ENCODE assay signal across 10 cellular contexts in the genomic region with DNA sequence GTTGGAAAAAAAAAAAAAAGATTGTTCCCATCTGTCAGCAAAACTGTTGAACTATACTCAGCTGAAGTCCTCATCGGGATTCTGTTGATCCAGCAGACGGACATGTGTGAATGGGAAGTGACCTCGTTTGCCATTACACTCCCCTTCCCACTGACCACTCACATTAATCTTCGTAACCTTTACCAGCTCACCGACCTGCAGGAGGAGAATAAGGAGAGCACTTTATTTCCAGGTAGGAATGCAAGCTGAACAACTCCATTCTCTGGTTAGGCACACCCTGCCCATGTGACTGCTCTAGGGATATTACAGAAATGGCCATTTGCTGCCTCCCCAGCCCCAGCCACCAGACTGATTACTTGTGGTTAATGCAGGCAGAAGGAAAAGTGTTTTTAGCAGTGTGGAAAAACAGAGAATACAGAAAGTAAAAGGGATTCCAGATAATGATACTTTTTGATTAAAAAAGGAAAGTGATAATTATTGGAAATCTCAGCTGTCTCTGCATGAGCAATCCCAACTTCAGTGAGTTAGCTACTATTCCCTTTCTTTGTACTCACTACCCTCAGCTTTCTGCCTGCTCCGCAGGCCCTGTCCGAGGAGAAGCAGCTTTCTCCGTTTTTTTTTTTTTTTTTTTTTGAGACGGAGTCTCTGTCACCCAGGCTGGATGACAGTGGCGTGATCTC. TPM values are rescaled to one million over a fixed set of nuclear protein-coding genes. Genes with fewer than 3 reads are reported as not detected.
DNase-seq lines count a peak whose midpoint lies in the region; ATAC-seq, FAIRE-seq and TF ChIP-seq lines count a peak whose summit lies in the region.
"Had no signal": no experiment of that assay in that cellular context is flagged by ENCODE, and none has a peak within 500 bp of the region (broad histone marks: within the 10 kb centered on the region; RNA-seq: fewer than 3 reads in every experiment).

No MANE protein-coding gene starts in this region.

- no peak overlapping the region for H3K4me3 Mint-ChIP-seq in activated CD8-positive, alpha-beta memory T cell treated with anti-CD3 and anti-CD28 coated beads, Interleukin-2, amount 10 ng/mL, durations not matched to agents 7 days and 5 days
- H3K4me3 Mint-ChIP-seq in brain: peak overlapping the region in 1 of 5 experiments; percentile 1
- no peak overlapping the region for H3K4me3 Mint-ChIP-seq in activated CD4-positive, alpha-beta T cell treated with anti-CD3 and anti-CD28 coated beads, Interleukin-2, amount 10 ng/mL, durations not matched to agents 24 days and 14 days

- H3K9me3 Mint-ChIP-seq in activated CD8-positive, alpha-beta memory T cell treated with anti-CD3 and anti-CD28 coated beads, Interleukin-2, amount 10 ng/mL, durations not matched to agents 7 days and 5 days (ENCODE audit: low read depth): no peaks in the 10 kb centered on the region
- H3K9me3 Mint-ChIP-seq in brain: no peaks in the 10 kb centered on the region
- H3K9me3 Mint-ChIP-seq in activated CD4-positive, alpha-beta T cell treated with anti-CD3 and anti-CD28 coated beads, Interleukin-2, amount 10 ng/mL, durations not matched to agents 24 days and 14 days: no peaks in the 10 kb centered on the region

- peaks cover 33% of the 10 kb centered on the region for H3K36me3 Mint-ChIP-seq in activated CD8-positive, alpha-beta memory T cell treated with anti-CD3 and anti-CD28 coated beads, Interleukin-2, amount 10 ng/mL, durations not matched to agents 7 days and 5 days
- H3K36me3 Mint-ChIP-seq in brain: peaks cover 67% of the 10 kb centered on the region
- H3K36me3 Mint-ChIP-seq in activated CD4-positive, alpha-beta T cell treated with anti-CD3 and anti-CD28 coated beads, Interleukin-2, amount 10 ng/mL, durations not matched to agents 24 days and 14 days (ENCODE audit: low read depth): peaks cover 36% of the 10 kb centered on the region

- peak overlapping the region; percentile 62 for H3K27ac ChIP-seq in keratinocyte (ENCODE audit: control insufficient read depth, insufficient read depth, low read length)
- peak overlapping the region; percentile 19 to 77 for H3K27ac ChIP-seq in thoracic aorta

- no peaks in the 10 kb centered on the region for H3K27me3 ChIP-seq in keratinocyte (ENCODE audit: control insufficient read depth, extremely low read depth, insufficient read depth, low read length)
- no peaks in the 10 kb centered on the region for H3K27me3 ChIP-seq in thoracic aorta (replicated peaks; ENCODE audit: insufficient read depth)

- H3K4me1 ChIP-seq in keratinocyte (ENCODE audit: control insufficient read depth, extremely low read depth, insufficient read depth, low read length): peaks cover 18% of the 10 kb centered on the region
- H3K4me1 ChIP-seq in thoracic aorta (ENCODE audit: control insufficient read depth in 1 of 2, low read depth in 2 of 2): peaks cover 13 to 23% of the 10 kb centered on the region in 2 donors

- H3K4me1 Mint-ChIP-seq in activated CD8-positive, alpha-beta memory T cell treated with anti-CD3 and anti-CD28 coated beads, Interleukin-2, amount 10 ng/mL, durations not matched to agents 7 days and 5 days: peaks cover 2% of the 10 kb centered on the region
- peaks cover 16% of the 10 kb centered on the region for H3K4me1 Mint-ChIP-seq in brain
- H3K4me1 Mint-ChIP-seq in activated CD4-positive, alpha-beta T cell treated with anti-CD3 and anti-CD28 coated beads, Interleukin-2, amount 10 ng/mL, durations not matched to agents 24 days and 14 days: peaks cover 16% of the 10 kb centered on the region

- H3K4me2 ChIP-seq in keratinocyte (ENCODE audit: control insufficient read depth, extremely low read depth, insufficient read depth, low read depth, low read length): peak overlapping the region; percentile 36

- peaks cover 15 to 31% of the 10 kb centered on the region in 2 experiments for H3K36me3 ChIP-seq in keratinocyte (ENCODE audit: control insufficient read depth in 2 of 2, extremely low read depth in 1 of 2, insufficient read depth in 2 of 2, low read length in 2 of 2)
- H3K36me3 ChIP-seq in thoracic aorta: peaks cover 9% of the 10 kb centered on the region

- intact Hi-C loops in activated CD4-positive, alpha-beta T cell treated with anti-CD3 and anti-CD28 coated beads, Interleukin-2, amount 10 ng/mL, durations not matched to agents 24 days and 14 days (cut with micrococcal nuclease): no loop called here

- H2AFZ ChIP-seq in keratinocyte (ENCODE audit: control insufficient read depth, low read length): no peak overlapping the region

- peaks cover 3% of the 10 kb centered on the region for H3K9me1 ChIP-seq in keratinocyte (ENCODE audit: control insufficient read depth, extremely low read depth, insufficient read depth, low read length)

- dilution Hi-C loops in keratinocyte (cut with MboI; ENCODE audit: extremely low pct_ligation_motif_present, low sequenced_read_pairs): no loop called here

- ATAC-seq in activated CD8-positive, alpha-beta memory T cell treated with anti-CD3 and anti-CD28 coated beads, Interleukin-2, amount 10 ng/mL, durations not matched to agents 7 days and 5 days: no peak
- ATAC-seq in thoracic aorta (ENCODE audit: insufficient number of reproducible peaks, low FRiP score, low read depth): no peak
- ATAC-seq in GM18502 (IDR thresholded peaks at IDR 0.05; ENCODE audit: poor library complexity, unreplicated experiment): no peak
- no peak for ATAC-seq in GM18907 (IDR thresholded peaks at IDR 0.05; ENCODE audit: unreplicated experiment)

- H3K9me3 ChIP-seq in keratinocyte (ENCODE audit: control insufficient read depth, low read depth, low read length) (no peaks in the 10 kb centered on the region), thoracic aorta (no peaks in the 10 kb centered on the region)

- TF ChIP-seq CTCF in brain (conservative IDR thresholded peaks at IDR 0.05) (no peak), keratinocyte (optimal IDR thresholded peaks at IDR 0.05 in 1 of 3, IDR thresholded peaks at IDR 0.05 in 1 of 3, conservative IDR thresholded peaks at IDR 0.05 in 1 of 3; ENCODE audit: extremely low read depth in 1 of 3, insufficient read depth in 2 of 3, low read length in 3 of 3) (no peak), thoracic aorta (IDR thresholded peaks at IDR 0.05) (no peak)

- FAIRE-seq in keratinocyte (lab: Jason Lieb, UNC): no peak

- CTCF ChIA-PET in activated CD8-positive, alpha-beta memory T cell treated with anti-CD3 and anti-CD28 coated beads, Interleukin-2, amount 10 ng/mL, durations not matched to agents 7 days and 5 days (lab: Charles Lee): interaction anchor here (0.7 to 1.5 kb wide), 3 partner anchors 58 to 207 kb away, joined by 3 read pairs; no protein-coding TSS in a partner anchor

- H4K20me1 ChIP-seq in keratinocyte (ENCODE audit: control insufficient read depth, extremely low read depth, insufficient read depth, low read length): peaks cover 12% of the 10 kb centered on the region

- DNase-seq in activated CD8-positive, alpha-beta memory T cell treated with anti-CD3 and anti-CD28 coated beads, Interleukin-2, amount 10 ng/mL, durations not matched to agents 7 days and 5 days: no peak
- no peak for DNase-seq in activated CD8-positive, alpha-beta memory T cell treated with anti-CD3 and anti-CD28 coated beads, Interleukin-2, amount 50 U/mL, for 4 hours
- DNase-seq in keratinocyte (ENCODE audit: low read depth, low spot score) (no peak), thoracic aorta (ENCODE audit: low spot score) (no peak)
- no peak for DNase-seq in activated CD4-positive, alpha-beta T cell treated with anti-CD3 and anti-CD28 coated beads, Interleukin-2, amount 10 ng/mL, durations not matched to agents 24 days and 14 days
- DNase-seq: glutamatergic neuron, NCI-H1436 had no signal

- peaks cover 57% of the 10 kb centered on the region for H3K79me2 ChIP-seq in keratinocyte (ENCODE audit: control insufficient read depth, insufficient read depth, low read length)

- H3K4me3 ChIP-seq in keratinocyte (ENCODE audit: control insufficient read depth in 2 of 3, extremely low read depth in 1 of 3, insufficient read depth in 2 of 3, low read depth in 1 of 3, low read length in 3 of 3): no peak overlapping the region
- no peak overlapping the region for H3K4me3 ChIP-seq in thoracic aorta

- peak overlapping the region; percentile 42 for H3K27ac Mint-ChIP-seq in activated CD8-positive, alpha-beta memory T cell treated with anti-CD3 and anti-CD28 coated beads, Interleukin-2, amount 10 ng/mL, durations not matched to agents 7 days and 5 days
- H3K27ac Mint-ChIP-seq in brain: peak overlapping the region in 3 of 5 experiments; percentile 36 to 86 (median 68)
- no peak overlapping the region for H3K27ac Mint-ChIP-seq in activated CD4-positive, alpha-beta T cell treated with anti-CD3 and anti-CD28 coated beads, Interleukin-2, amount 10 ng/mL, durations not matched to agents 24 days and 14 days

- H3K9ac ChIP-seq in keratinocyte (ENCODE audit: control insufficient read depth, extremely low read depth, insufficient read depth, low read length): no peak overlapping the region

- no peaks in the 10 kb centered on the region for H3K27me3 Mint-ChIP-seq in activated CD8-positive, alpha-beta memory T cell treated with anti-CD3 and anti-CD28 coated beads, Interleukin-2, amount 10 ng/mL, durations not matched to agents 7 days and 5 days
- H3K27me3 Mint-ChIP-seq in brain: no peaks in the 10 kb centered on the region
- H3K27me3 Mint-ChIP-seq in activated CD4-positive, alpha-beta T cell treated with anti-CD3 and anti-CD28 coated beads, Interleukin-2, amount 10 ng/mL, durations not matched to agents 24 days and 14 days: no peaks in the 10 kb centered on the region

RNA-seq across cellular contexts. Expression of a gene that starts 23.6 kb away (rescaled TPM):
- 100 to 1,000 TPM; 341 to 452 TPM for total RNA-seq in activated CD8-positive, alpha-beta memory T cell treated with anti-CD3 and anti-CD28 coated beads, Interleukin-2, amount 10 ng/mL, durations not matched to agents 7 days and 5 days
- 1,200 TPM for polyA plus RNA-seq in brain (ENCODE audit: insufficient read depth, low read depth, low replicate concordance)
- 468 to 1,322 TPM (median 739 TPM) in 3 replicates for polyA plus RNA-seq in keratinocyte
- polyA plus RNA-seq in keratinocyte (2011; ENCODE audit: low read depth): 1,692 TPM
- 729 and 842 TPM in 2 replicates for polyA plus RNA-seq in keratinocyte (2011; cell fraction: cytosol; rRNA removed)
- polyA plus RNA-seq in keratinocyte (2011; cell fraction: nucleus; rRNA removed): 360 and 563 TPM in 2 replicates
- 665 and 1,046 TPM in 2 replicates for polyA plus RNA-seq in keratinocyte (2012; ENCODE audit: low replicate concordance)
- 144 to 656 TPM (median 449 TPM) in 3 replicates for polyA minus RNA-seq in keratinocyte
- 1,051 TPM for polyA minus RNA-seq in keratinocyte (2011; cell fraction: cytosol; rRNA and poly(A)+ RNA removed)
- polyA minus RNA-seq in keratinocyte (2011; cell fraction: nucleus; rRNA and poly(A)+ RNA removed): 134 and 185 TPM in 2 replicates
- total RNA-seq in thoracic aorta: 100 to 1,000 TPM; 178 to 593 TPM
- 493 and 504 TPM in 2 replicates for total RNA-seq in activated CD4-positive, alpha-beta T cell treated with anti-CD3 and anti-CD28 coated beads, Interleukin-2, amount 10 ng/mL, durations not matched to agents 24 days and 14 days

RNA-seq across cellular contexts. Expression of a gene that starts 32.4 kb away (rescaled TPM):
- total RNA-seq in activated CD8-positive, alpha-beta memory T cell treated with anti-CD3 and anti-CD28 coated beads, Interleukin-2, amount 10 ng/mL, durations not matched to agents 7 days and 5 days: 10 to 100 TPM; 18.3 to 20.7 TPM
- 32.2 TPM for polyA plus RNA-seq in brain (ENCODE audit: insufficient read depth, low read depth, low replicate concordance)
- 111 to 127 TPM (median 117 TPM) in 3 replicates for polyA plus RNA-seq in keratinocyte
- 62.6 TPM for polyA plus RNA-seq in keratinocyte (2011; ENCODE audit: low read depth)
- polyA plus RNA-seq in keratinocyte (2011; cell fraction: cytosol; rRNA removed): 104 and 167 TPM in 2 replicates
- polyA plus RNA-seq in keratinocyte (2011; cell fraction: nucleus; rRNA removed): 97.2 and 110 TPM in 2 replicates
- 53.2 and 70.0 TPM in 2 replicates for polyA plus RNA-seq in keratinocyte (2012; ENCODE audit: low replicate concordance)
- 48.3 to 129 TPM (median 105 TPM) in 3 replicates for polyA minus RNA-seq in keratinocyte
- polyA minus RNA-seq in keratinocyte (2011; cell fraction: cytosol; rRNA and poly(A)+ RNA removed): 91.1 TPM
- polyA minus RNA-seq in keratinocyte (2011; cell fraction: nucleus; rRNA and poly(A)+ RNA removed): 43.7 and 74.3 TPM in 2 replicates
- total RNA-seq in thoracic aorta: 10 to 100 TPM; 48.3 to 76.0 TPM
- 22.5 and 24.3 TPM in 2 replicates for total RNA-seq in activated CD4-positive, alpha-beta T cell treated with anti-CD3 and anti-CD28 coated beads, Interleukin-2, amount 10 ng/mL, durations not matched to agents 24 days and 14 days
